ENCODE assay signal across 7 cellular contexts in genomic region chr1:84507887-84508286, GRCh38. TPM values are rescaled to one million over a fixed set of nuclear protein-coding genes. Genes with fewer than 3 reads are reported as not detected.
DNase-seq lines count a peak whose midpoint lies in the region; TF ChIP-seq lines count a peak whose summit lies in the region.
"Not testable (repeated sequence)": the region's sequence is repeated elsewhere in the genome, so short reads cannot be mapped to it uniquely, and the experiment has no call there.

No MANE protein-coding gene starts in this region.

- 96% methylated on average over 14 of the region's 14 CpGs for WGBS in SK-N-SH (ENCODE audit: low lambda C conversion rate)

- H3K27ac ChIP-seq in CD8-positive, alpha-beta memory T cell (ENCODE audit: low read depth, low read length), result peak overlapping the region; percentile 77
- H3K27ac ChIP-seq in HUES6 (ENCODE audit: low read depth, low read length); SK-N-SH (ENCODE audit: low read depth in 2 of 2, low read length in 1 of 2): not testable (repeated sequence)

- H3K4me1 ChIP-seq in CD8-positive, alpha-beta memory T cell (ENCODE audit: insufficient read depth, low read length), result peaks cover 26% of the 10 kb centered on the region
- H3K4me1 ChIP-seq in HUES6 (ENCODE audit: control insufficient read depth, insufficient read depth, low read length) (peaks cover 20% of the 10 kb centered on the region), SK-N-SH (ENCODE audit: control insufficient read depth in 1 of 2, insufficient read depth in 2 of 2, low read depth in 1 of 2, low read length in 1 of 2) (peaks cover 8 to 18% of the 10 kb centered on the region in 2 experiments; a peak in 3 of 4 replicates)

- DNase-seq in CD8-positive, alpha-beta memory T cell; NB4 (ENCODE audit: low read depth); SK-N-SH; activated T-cell treated with anti-CD3 and anti-CD28 coated beads, Interleukin-2, amount 50 U/mL, for 24 hours: not testable (repeated sequence)
- peak; percentile 17 for DNase-seq in fibroblast of villous mesenchyme (ENCODE audit: low read depth)

- H3K4me3 Mint-ChIP-seq in CD8-positive, alpha-beta memory T cell, result peak overlapping the region in 1 of 7 donors; percentile 75
- peak overlapping the region; percentile 97 for H3K4me3 Mint-ChIP-seq in activated T-cell treated with anti-CD3 and anti-CD28 coated beads, Interleukin-2, amount 50 U/mL, for 24 hours
- H3K4me3 Mint-ChIP-seq in nephron, result peak overlapping the region; percentile 48 to 100 (median 79)

- not testable (repeated sequence) for H3K36me3 ChIP-seq in CD8-positive, alpha-beta memory T cell (ENCODE audit: insufficient read depth, low read length); HUES6 (ENCODE audit: control insufficient read depth, insufficient read depth, low read length); SK-N-SH (replicated peaks in 1 of 2; ENCODE audit: control insufficient read depth in 1 of 2, insufficient read depth in 2 of 2, low read length in 1 of 2)

- H3K4me3 ChIP-seq in CD8-positive, alpha-beta memory T cell (ENCODE audit: low read length); SK-N-SH (ENCODE audit: low read depth in 2 of 2, low read length in 1 of 2); fibroblast of villous mesenchyme (ENCODE audit: low read depth, low read length): not testable (repeated sequence)
- H3K4me3 ChIP-seq in HUES6 (ENCODE audit: low read depth, low read length) (0 out of 2 replicates have a peak overlapping the region, but pooled peaks have one; percentile 86), NB4 (ENCODE audit: low read depth, low read length) (peak overlapping the region; percentile 70)

- H3K9me2 ChIP-seq in SK-N-SH, result not testable (repeated sequence)

- peaks cover 23% of the 10 kb centered on the region for H4K20me1 ChIP-seq in SK-N-SH (ENCODE audit: insufficient read depth)

- POLR2A ChIA-PET in CD8-positive, alpha-beta memory T cell (lab: Charles Lee); SK-N-SH (lab: Yijun Ruan, JAX): not testable (repeated sequence)

- TF ChIP-seq RAD21 in SK-N-SH (IDR thresholded peaks at IDR 0.05; ENCODE audit: low read length), result not testable (repeated sequence)

- H3K4me2 ChIP-seq in SK-N-SH, result 0 out of 2 replicates have a peak overlapping the region, but pooled peaks have one; percentile 86

- CTCF ChIA-PET in CD8-positive, alpha-beta memory T cell (lab: Charles Lee), result not testable (repeated sequence)
- CTCF ChIA-PET in SK-N-SH (lab: Yijun Ruan, JAX), result interaction anchor here (0.7 kb wide), 1 partner anchor 16 kb away, joined by 3 read pairs; no protein-coding TSS in a partner anchor

- H3F3A ChIP-seq in SK-N-SH (replicated peaks; ENCODE audit: insufficient read depth), result not testable (repeated sequence)

- peak overlapping the region in 1 of 8 donors; percentile 51 for H3K27ac Mint-ChIP-seq in CD8-positive, alpha-beta memory T cell
- not testable (repeated sequence) for H3K27ac Mint-ChIP-seq in activated T-cell treated with anti-CD3 and anti-CD28 coated beads, Interleukin-2, amount 50 U/mL, for 24 hours; nephron

- H3K79me2 ChIP-seq in SK-N-SH (ENCODE audit: insufficient read depth), result peaks cover 43% of the 10 kb centered on the region

- not testable (repeated sequence) for H3K9ac ChIP-seq in HUES6 (ENCODE audit: low read length); SK-N-SH

- not testable (repeated sequence) for H2AFZ ChIP-seq in SK-N-SH (ENCODE audit: low read depth)

- H3K27me3 Mint-ChIP-seq in CD8-positive, alpha-beta memory T cell; activated T-cell treated with anti-CD3 and anti-CD28 coated beads, Interleukin-2, amount 50 U/mL, for 24 hours; nephron (ENCODE audit: low read depth): not testable (repeated sequence)

- not testable (repeated sequence) for TF ChIP-seq EP300 in SK-N-SH (IDR thresholded peaks at IDR 0.05; ENCODE audit: borderline replicate concordance in 1 of 2, low read depth in 1 of 2, low read length in 1 of 2)

- H3K27me3 ChIP-seq in CD8-positive, alpha-beta memory T cell (ENCODE audit: insufficient read depth, low read length, poor library complexity, severe bottlenecking); HUES6 (ENCODE audit: control insufficient read depth, insufficient read depth, low read length); SK-N-SH (ENCODE audit: insufficient read depth): not testable (repeated sequence)

- TF ChIP-seq POLR2A in NB4 (IDR thresholded peaks at IDR 0.05; ENCODE audit: extremely low read depth, insufficient read length), result not testable (repeated sequence)

- not testable (repeated sequence) for H3K9me3 ChIP-seq in CD8-positive, alpha-beta memory T cell (ENCODE audit: low read length); HUES6 (ENCODE audit: control insufficient read depth, insufficient read depth, low read depth, low read length); SK-N-SH

- H3K9me3 Mint-ChIP-seq in CD8-positive, alpha-beta memory T cell, result not testable (repeated sequence)
- H3K9me3 Mint-ChIP-seq in activated T-cell treated with anti-CD3 and anti-CD28 coated beads, Interleukin-2, amount 50 U/mL, for 24 hours, result peaks cover 11% of the 10 kb centered on the region
- peaks cover 25% of the 10 kb centered on the region for H3K9me3 Mint-ChIP-seq in nephron

- TF ChIP-seq CTCF in NB4 (IDR thresholded peaks at IDR 0.05; ENCODE audit: low read depth, low read length); SK-N-SH (IDR thresholded peaks at IDR 0.05); fibroblast of villous mesenchyme (IDR thresholded peaks at IDR 0.05; ENCODE audit: insufficient read depth, low read depth, low read length); nephron (IDR thresholded peaks at IDR 0.05; ENCODE audit: unreplicated experiment in 3 of 3): not testable (repeated sequence)

- H3K4me1 Mint-ChIP-seq in CD8-positive, alpha-beta memory T cell, result peaks cover 35 to 39% (median 35%) of the 10 kb centered on the region in 3 donors
- H3K4me1 Mint-ChIP-seq in activated T-cell treated with anti-CD3 and anti-CD28 coated beads, Interleukin-2, amount 50 U/mL, for 24 hours (ENCODE audit: low read depth), result peaks cover 26% of the 10 kb centered on the region
- peaks cover 24% of the 10 kb centered on the region for H3K4me1 Mint-ChIP-seq in nephron

- H3K36me3 Mint-ChIP-seq in CD8-positive, alpha-beta memory T cell, result peaks cover 0 to 14% (median 0%) of the 10 kb centered on the region in 3 donors
- peaks cover 33% of the 10 kb centered on the region for H3K36me3 Mint-ChIP-seq in activated T-cell treated with anti-CD3 and anti-CD28 coated beads, Interleukin-2, amount 50 U/mL, for 24 hours (ENCODE audit: low read depth)
- H3K36me3 Mint-ChIP-seq in nephron (ENCODE audit: low read depth), result peaks cover 27% of the 10 kb centered on the region

RNA-seq across cellular contexts. Expression of gene GNG5, which starts 1.5 kb away (rescaled TPM):
- 100 to 1,000 TPM; 123 to 128 TPM for total RNA-seq in CD8-positive, alpha-beta memory T cell
- 249 TPM for polyA plus RNA-seq in CD8-positive, alpha-beta memory T cell
- polyA plus RNA-seq in SK-N-SH (2012; rRNA removed), result 67.0 and 104 TPM in 2 replicates
- polyA plus RNA-seq in SK-N-SH (2012; cell fraction: cytosol; rRNA removed), result 120 and 122 TPM in 2 replicates
- 30.2 and 33.5 TPM in 2 replicates for polyA plus RNA-seq in SK-N-SH (2012; cell fraction: nucleus; rRNA removed)
- total RNA-seq in fibroblast of villous mesenchyme, result 17.3 and 20.9 TPM in 2 replicates

RNA-seq across cellular contexts. Expression of gene SPATA1, which starts 1.7 kb away (rescaled TPM):
- under 1 TPM; 0.55 to 0.69 TPM for total RNA-seq in CD8-positive, alpha-beta memory T cell
- polyA plus RNA-seq in CD8-positive, alpha-beta memory T cell, result not detected
- polyA plus RNA-seq in SK-N-SH (2012; rRNA removed), result 1.2 and 1.6 TPM in 2 replicates
- polyA plus RNA-seq in SK-N-SH (2012; cell fraction: cytosol; rRNA removed), result 0.72 and 0.73 TPM in 2 replicates
- 2.6 TPM in 2 replicates for polyA plus RNA-seq in SK-N-SH (2012; cell fraction: nucleus; rRNA removed)
- total RNA-seq in fibroblast of villous mesenchyme, result 0.43 and 0.97 TPM in 2 replicates

RNA-seq across cellular contexts. Expression of gene RPF1, which starts 28.8 kb away (rescaled TPM):
- 10 to 100 TPM; 60.1 to 63.5 TPM for total RNA-seq in CD8-positive, alpha-beta memory T cell
- polyA plus RNA-seq in CD8-positive, alpha-beta memory T cell, result 59.7 TPM
- polyA plus RNA-seq in SK-N-SH (2012; rRNA removed), result 22.6 and 27.1 TPM in 2 replicates
- 34.6 and 45.8 TPM in 2 replicates for polyA plus RNA-seq in SK-N-SH (2012; cell fraction: cytosol; rRNA removed)
- 8.4 and 17.0 TPM in 2 replicates for polyA plus RNA-seq in SK-N-SH (2012; cell fraction: nucleus; rRNA removed)
- total RNA-seq in fibroblast of villous mesenchyme, result 31.9 and 38.4 TPM in 2 replicates
